1 cellular context compared by ENCODE assay signal in genomic region chr5:149417714-149418368, GRCh38.
TF ChIP-seq lines count a peak whose summit lies in the region.

No MANE protein-coding gene starts in this region.

TF ChIP-seq in HepG2, 621 proteins besides CTCF, POLR2A, EP300 and RAD21:
- TF ChIP-seq, protein P1, sequence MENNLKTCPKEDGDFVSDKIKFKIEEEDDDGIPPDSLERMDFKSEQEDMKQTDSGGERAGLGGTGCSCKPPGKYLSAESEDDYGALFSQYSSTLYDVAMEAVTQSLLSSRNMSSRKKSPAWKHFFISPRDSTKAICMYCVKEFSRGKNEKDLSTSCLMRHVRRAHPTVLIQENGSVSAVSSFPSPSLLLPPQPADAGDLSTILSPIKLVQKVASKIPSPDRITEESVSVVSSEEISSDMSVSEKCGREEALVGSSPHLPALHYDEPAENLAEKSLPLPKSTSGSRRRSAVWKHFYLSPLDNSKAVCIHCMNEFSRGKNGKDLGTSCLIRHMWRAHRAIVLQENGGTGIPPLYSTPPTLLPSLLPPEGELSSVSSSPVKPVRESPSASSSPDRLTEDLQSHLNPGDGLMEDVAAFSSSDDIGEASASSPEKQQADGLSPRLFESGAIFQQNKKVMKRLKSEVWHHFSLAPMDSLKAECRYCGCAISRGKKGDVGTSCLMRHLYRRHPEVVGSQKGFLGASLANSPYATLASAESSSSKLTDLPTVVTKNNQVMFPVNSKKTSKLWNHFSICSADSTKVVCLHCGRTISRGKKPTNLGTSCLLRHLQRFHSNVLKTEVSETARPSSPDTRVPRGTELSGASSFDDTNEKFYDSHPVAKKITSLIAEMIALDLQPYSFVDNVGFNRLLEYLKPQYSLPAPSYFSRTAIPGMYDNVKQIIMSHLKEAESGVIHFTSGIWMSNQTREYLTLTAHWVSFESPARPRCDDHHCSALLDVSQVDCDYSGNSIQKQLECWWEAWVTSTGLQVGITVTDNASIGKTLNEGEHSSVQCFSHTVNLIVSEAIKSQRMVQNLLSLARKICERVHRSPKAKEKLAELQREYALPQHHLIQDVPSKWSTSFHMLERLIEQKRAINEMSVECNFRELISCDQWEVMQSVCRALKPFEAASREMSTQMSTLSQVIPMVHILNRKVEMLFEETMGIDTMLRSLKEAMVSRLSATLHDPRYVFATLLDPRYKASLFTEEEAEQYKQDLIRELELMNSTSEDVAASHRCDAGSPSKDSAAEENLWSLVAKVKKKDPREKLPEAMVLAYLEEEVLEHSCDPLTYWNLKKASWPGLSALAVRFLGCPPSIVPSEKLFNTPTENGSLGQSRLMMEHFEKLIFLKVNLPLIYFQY (CRISPR knock-in tag; IDR thresholded peaks at IDR 0.05; ENCODE audit: borderline replicate concordance): no peak
- TF ChIP-seq ZNF331 (CRISPR knock-in tag; IDR thresholded peaks at IDR 0.05) (no peak), ZSCAN5A (CRISPR knock-in tag; IDR thresholded peaks at IDR 0.05; ENCODE audit: borderline replicate concordance) (no peak), ZNF629 (CRISPR knock-in tag; conservative IDR thresholded peaks at IDR 0.05) (peak; percentile 88), ZMYM3 (CRISPR knock-in tag; IDR thresholded peaks at IDR 0.05) (0 out of 2 replicates have a peak, but pooled peaks have one; percentile 24), ZNF768 (CRISPR knock-in tag; IDR thresholded peaks at IDR 0.05) (peak; percentile 88)
- TF ChIP-seq, protein P2, sequence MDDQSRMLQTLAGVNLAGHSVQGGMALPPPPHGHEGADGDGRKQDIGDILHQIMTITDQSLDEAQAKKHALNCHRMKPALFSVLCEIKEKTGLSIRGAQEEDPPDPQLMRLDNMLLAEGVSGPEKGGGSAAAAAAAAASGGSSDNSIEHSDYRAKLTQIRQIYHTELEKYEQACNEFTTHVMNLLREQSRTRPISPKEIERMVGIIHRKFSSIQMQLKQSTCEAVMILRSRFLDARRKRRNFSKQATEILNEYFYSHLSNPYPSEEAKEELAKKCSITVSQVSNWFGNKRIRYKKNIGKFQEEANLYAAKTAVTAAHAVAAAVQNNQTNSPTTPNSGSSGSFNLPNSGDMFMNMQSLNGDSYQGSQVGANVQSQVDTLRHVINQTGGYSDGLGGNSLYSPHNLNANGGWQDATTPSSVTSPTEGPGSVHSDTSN (CRISPR knock-in tag; IDR thresholded peaks at IDR 0.05; ENCODE audit: borderline replicate concordance): no peak
